Comparison of ENCODE assay signal across 11 cellular contexts in genomic region chr17:41734949-41735313, GRCh38. TPM values are rescaled to one million over a fixed set of nuclear protein-coding genes. Genes with fewer than 3 reads are reported as not detected.
DNase-seq lines count a peak whose midpoint lies in the region; ATAC-seq, FAIRE-seq and TF ChIP-seq lines count a peak whose summit lies in the region.
"Had no signal": no experiment of that assay in that cellular context is flagged by ENCODE, and none has a peak within 500 bp of the region (broad histone marks: within the 10 kb centered on the region; RNA-seq: fewer than 3 reads in every experiment).

No MANE protein-coding gene starts in this region.

- no peaks in the 10 kb centered on the region for H3K36me3 Mint-ChIP-seq in activated CD4-positive, alpha-beta T cell treated with anti-CD3 and anti-CD28 coated beads, Interleukin-2, amount 10 ng/mL, durations not matched to agents 24 days and 14 days (ENCODE audit: low read depth)

- H3K27me3 Mint-ChIP-seq in activated CD4-positive, alpha-beta T cell treated with anti-CD3 and anti-CD28 coated beads, Interleukin-2, amount 10 ng/mL, durations not matched to agents 24 days and 14 days = peaks cover 50% of the 10 kb centered on the region

- TF ChIP-seq EP300 in tibial nerve (IDR thresholded peaks at IDR 0.05) = no peak

- no peak overlapping the region for H3K27ac Mint-ChIP-seq in activated CD4-positive, alpha-beta T cell treated with anti-CD3 and anti-CD28 coated beads, Interleukin-2, amount 10 ng/mL, durations not matched to agents 24 days and 14 days

- intact Hi-C loops in activated CD4-positive, alpha-beta T cell treated with anti-CD3 and anti-CD28 coated beads, Interleukin-2, amount 10 ng/mL, durations not matched to agents 24 days and 14 days (cut with micrococcal nuclease) = loop anchor here (5.0 kb wide), 1 partner anchor 52 kb away; the partner anchor contains the start of gene JUP
- intact Hi-C loops in right lobe of liver (cut with DNase I) = loop anchor here (5.0 to 10.0 kb wide), 2 partner anchors 67 to 150 kb away; no protein-coding TSS in a partner anchor

- H3K4me3 ChIP-seq in bronchial epithelial cell (ENCODE audit: low read depth, low read length) = peak overlapping the region; percentile 53
- H3K4me3 ChIP-seq in right lobe of liver = peak overlapping the region in 2 of 3 donors; percentile 31 to 47
- H3K4me3 ChIP-seq in tibial nerve = peak overlapping the region in 3 of 4 donors; percentile 35 to 48 (median 43)

- TF ChIP-seq POLR2A in right lobe of liver (IDR thresholded peaks at IDR 0.05) (no peak), tibial nerve (IDR thresholded peaks at IDR 0.05) (no peak)

- H3K4me1 Mint-ChIP-seq in activated CD4-positive, alpha-beta T cell treated with anti-CD3 and anti-CD28 coated beads, Interleukin-2, amount 10 ng/mL, durations not matched to agents 24 days and 14 days = peaks cover 11% of the 10 kb centered on the region

- H3K9me3 ChIP-seq in right lobe of liver (no peaks in the 10 kb centered on the region), tibial nerve (no peaks in the 10 kb centered on the region)

- no peaks in the 10 kb centered on the region for H3K9me3 Mint-ChIP-seq in activated CD4-positive, alpha-beta T cell treated with anti-CD3 and anti-CD28 coated beads, Interleukin-2, amount 10 ng/mL, durations not matched to agents 24 days and 14 days

- WGBS in right lobe of liver (ENCODE audit: insufficient coverage, low coverage, low lambda C conversion rate, missing lambda C conversion rate) = 5% methylated on average over 10 of the region's 23 CpGs
- WGBS in tibial nerve, 2 donors = 4 to 5% methylated on average over 22 to 23 of the region's 23 CpGs

- H3K27me3 ChIP-seq in bronchial epithelial cell (ENCODE audit: control insufficient read depth, insufficient read depth, low read length) (peaks cover 22% of the 10 kb centered on the region), right lobe of liver (peaks cover 5 to 12% of the 10 kb centered on the region in 2 donors), tibial nerve (peaks cover 0 to 65% of the 10 kb centered on the region in 2 donors)

- TF ChIP-seq CTCF in bronchial epithelial cell (IDR thresholded peaks at IDR 0.05; ENCODE audit: insufficient read depth, low read length, severe bottlenecking) (no peak), right lobe of liver (IDR thresholded peaks at IDR 0.05) (no peak), tibial nerve (IDR thresholded peaks at IDR 0.05) (no peak)

- H3K27ac ChIP-seq in right lobe of liver (no peak overlapping the region), tibial nerve (no peak overlapping the region)

- peak overlapping the region; percentile 52 for H3K4me3 Mint-ChIP-seq in activated CD4-positive, alpha-beta T cell treated with anti-CD3 and anti-CD28 coated beads, Interleukin-2, amount 10 ng/mL, durations not matched to agents 24 days and 14 days

- FAIRE-seq in bronchial epithelial cell (lab: Jason Lieb, UNC) = no peak

- H3K4me1 ChIP-seq in right lobe of liver (peaks cover 0 to 13% (median 3%) of the 10 kb centered on the region in 4 donors), tibial nerve (peaks cover 0 to 26% (median 11%) of the 10 kb centered on the region in 4 donors)

- H3K36me3 ChIP-seq in bronchial epithelial cell (ENCODE audit: control insufficient read depth, insufficient read depth, low read length) (no peaks in the 10 kb centered on the region), right lobe of liver (no peaks in the 10 kb centered on the region), tibial nerve (no peaks in the 10 kb centered on the region)

- no peak for DNase-seq in activated CD4-positive, alpha-beta T cell treated with anti-CD3 and anti-CD28 coated beads, Interleukin-2, amount 10 ng/mL, durations not matched to agents 24 days and 14 days
- DNase-seq in activated CD4-positive, alpha-beta T cell treated with anti-CD3 and anti-CD28 coated beads, Interleukin-2, amount 50 U/mL, for 1 hour = no peak
- DNase-seq in bronchial epithelial cell (ENCODE audit: low read depth) (no peak), right lobe of liver (no peak), tibial nerve (ENCODE audit: low spot score in 2 of 2) (no peak), superior temporal gyrus (ENCODE audit: extremely low spot score) (no peak)
- DNase-seq: effector CD4-positive, alpha-beta T cell; stimulated activated CD4-positive, alpha-beta T cell treated with anti-CD3 and anti-CD28 coated beads, Interleukin-12 subunit alpha, Interleukin-12 subunit beta, amount 100 ng/mL, for 4 hours had no signal

- ATAC-seq in right lobe of liver (peak in 2 of 4 donors; percentile 9 to 21), GM19395 (IDR thresholded peaks at IDR 0.05; ENCODE audit: unreplicated experiment) (no peak), GM19463 (IDR thresholded peaks at IDR 0.05; ENCODE audit: unreplicated experiment) (no peak)

RNA-seq across cellular contexts. Expression of gene HAP1, which starts 0.5 kb away (rescaled TPM):
- 0.02 and 0.05 TPM in 2 replicates for total RNA-seq in activated CD4-positive, alpha-beta T cell treated with anti-CD3 and anti-CD28 coated beads, Interleukin-2, amount 10 ng/mL, durations not matched to agents 24 days and 14 days
- 2.6 and 5.0 TPM in 2 replicates for total RNA-seq in bronchial epithelial cell
- under 1 TPM in 3 of 6 experiments, not detected in 3; 0.07 to 0.10 (median 0.07) TPM for total RNA-seq in right lobe of liver
- total RNA-seq in tibial nerve = 1 to 10 TPM in 1 of 4 donors, under 1 TPM in 1, not detected in 2; 0.98 to 1.8 TPM

RNA-seq across cellular contexts. Expression of gene GAST, which starts 22.8 kb away (rescaled TPM):
- not detected in 2 replicates for total RNA-seq in activated CD4-positive, alpha-beta T cell treated with anti-CD3 and anti-CD28 coated beads, Interleukin-2, amount 10 ng/mL, durations not matched to agents 24 days and 14 days
- total RNA-seq in bronchial epithelial cell = 0.90 TPM in 1 of 2 replicates, not detected in the other
- total RNA-seq in right lobe of liver = not detected
- total RNA-seq in tibial nerve = not detected
- total RNA-seq: T-helper 2 cell treated with Interferon-gamma antibody and Interleukin-4, amounts not matched to agents 100 ng/mL and 5 ng/mL, for 36 hours had no signal

RNA-seq across cellular contexts. Expression of gene EIF1, which starts 46.2 kb away (rescaled TPM):
- total RNA-seq in activated CD4-positive, alpha-beta T cell treated with anti-CD3 and anti-CD28 coated beads, Interleukin-2, amount 10 ng/mL, durations not matched to agents 24 days and 14 days = 837 and 858 TPM in 2 replicates
- total RNA-seq in bronchial epithelial cell (191 and 204 TPM in 2 replicates), right lobe of liver (100 to 1,000 TPM; 284 to 454 (median 404) TPM), tibial nerve (100 to 1,000 TPM; 172 to 458 (median 243) TPM)

RNA-seq across cellular contexts. Expression of gene JUP, which starts 51.6 kb away (rescaled TPM):
- total RNA-seq in activated CD4-positive, alpha-beta T cell treated with anti-CD3 and anti-CD28 coated beads, Interleukin-2, amount 10 ng/mL, durations not matched to agents 24 days and 14 days = 0.14 and 0.24 TPM in 2 replicates
- total RNA-seq in bronchial epithelial cell (227 and 407 TPM in 2 replicates), right lobe of liver (10 to 100 TPM; 54.3 to 74.8 (median 65.7) TPM), tibial nerve (10 to 100 TPM; 42.9 to 57.7 (median 51.6) TPM)
